2 cellular contexts compared by ENCODE assay signal in the genomic region with DNA sequence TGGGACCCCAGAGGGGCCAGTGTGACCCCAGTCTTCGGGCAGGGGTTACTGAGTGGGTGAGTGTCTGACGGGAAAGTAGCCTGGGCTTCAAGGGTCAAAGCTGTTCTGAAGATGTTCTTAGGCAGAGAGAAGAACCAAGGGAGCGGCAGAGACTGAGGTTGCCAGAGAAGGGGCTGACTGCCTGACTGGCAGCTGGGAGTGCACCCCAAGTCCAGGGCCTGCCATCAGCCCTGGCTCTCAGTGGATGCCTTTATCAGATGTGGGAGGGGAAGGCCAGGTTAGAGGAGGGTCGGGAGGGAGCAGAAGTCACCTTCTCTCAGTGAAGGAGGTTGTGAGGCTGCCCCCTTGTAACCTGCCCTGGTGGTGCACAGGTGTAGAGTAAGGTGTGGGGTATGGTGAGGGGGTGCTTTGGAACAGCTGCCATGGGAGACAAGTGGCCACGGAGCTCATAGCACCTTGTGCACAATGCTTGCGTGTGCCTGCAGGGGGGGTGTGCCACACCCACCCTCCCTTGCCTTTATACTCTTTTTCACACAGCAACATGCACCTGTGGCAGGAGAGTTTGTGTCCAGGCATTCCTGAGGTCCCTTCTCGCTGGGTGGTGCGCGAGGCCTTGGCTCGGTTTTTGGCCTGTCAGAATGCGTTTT.
TF ChIP-seq lines count a peak whose summit lies in the region.

No MANE protein-coding gene starts in this region.

TF ChIP-seq in HEK293, 187 proteins besides CTCF, POLR2A, EP300 and RAD21:
- no peak for TF ChIP-seq ZBTB44 (tag by site-specific recombination; IDR thresholded peaks at IDR 0.05)
- peak; percentile 76; the same call in 1 of the 2 replicates for TF ChIP-seq SCRT2 (tag by site-specific recombination; IDR thresholded peaks at IDR 0.05)
- 0 out of 2 replicates have a peak, but pooled peaks have one; percentile 28 for TF ChIP-seq ZNF341 (tag by site-specific recombination; IDR thresholded peaks at IDR 0.05; ENCODE audit: low read depth)

TF ChIP-seq in H1, 55 proteins besides CTCF, POLR2A, EP300 and RAD21:
- TF ChIP-seq POLR2AphosphoS5 (IDR thresholded peaks at IDR 0.05; ENCODE audit: low read depth, low read length) (no peak), EGR1 (IDR thresholded peaks at IDR 0.05; ENCODE audit: borderline replicate concordance, low read depth, low read length) (no peak), ATF3 (IDR thresholded peaks at IDR 0.05; ENCODE audit: insufficient read depth, low read depth, low read length) (no peak), SP4 (IDR thresholded peaks at IDR 0.05; ENCODE audit: low read length) (no peak), CHD7 (IDR thresholded peaks at IDR 0.05; ENCODE audit: insufficient replicate concordance, low read length) (no peak), KDM4A (IDR thresholded peaks at IDR 0.05; ENCODE audit: low read depth, low read length, severe bottlenecking) (no peak), GABPA (IDR thresholded peaks at IDR 0.05; ENCODE audit: borderline replicate concordance, insufficient read depth, low read length) (no peak), RFX5 (IDR thresholded peaks at IDR 0.05; ENCODE audit: borderline replicate concordance, low read depth, low read length) (no peak)
- TF ChIP-seq, protein P1, sequence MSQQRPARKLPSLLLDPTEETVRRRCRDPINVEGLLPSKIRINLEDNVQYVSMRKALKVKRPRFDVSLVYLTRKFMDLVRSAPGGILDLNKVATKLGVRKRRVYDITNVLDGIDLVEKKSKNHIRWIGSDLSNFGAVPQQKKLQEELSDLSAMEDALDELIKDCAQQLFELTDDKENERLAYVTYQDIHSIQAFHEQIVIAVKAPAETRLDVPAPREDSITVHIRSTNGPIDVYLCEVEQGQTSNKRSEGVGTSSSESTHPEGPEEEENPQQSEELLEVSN (IDR thresholded peaks at IDR 0.05) = no peak
